In genomic region chr1:20634065-20634593, GRCh38 we compare ENCODE assay signal across 8 cellular contexts. TPM values are rescaled to one million over a fixed set of nuclear protein-coding genes. Genes with fewer than 3 reads are reported as not detected.
DNase-seq lines count a peak whose midpoint lies in the region; ATAC-seq and TF ChIP-seq lines count a peak whose summit lies in the region.

No MANE protein-coding gene starts in this region.

- WGBS in HUES64: 2% methylated on average over 11 of the region's 11 CpGs
- WGBS in right lobe of liver (ENCODE audit: insufficient coverage, low coverage, low lambda C conversion rate, missing lambda C conversion rate): 0% methylated on average over 11 of the region's 11 CpGs
- WGBS in upper lobe of left lung, 2 donors: 2 to 3% methylated on average over 11 of the region's 11 CpGs

- H3K9ac ChIP-seq in HUES64 (ENCODE audit: low read depth, low read length): peak overlapping the region; percentile 62

- intact Hi-C loops in right lobe of liver (cut with DNase I): no loop called here

- no peak for TF ChIP-seq CTCF in BJ (IDR thresholded peaks at IDR 0.05; ENCODE audit: insufficient read depth, low read depth, low read length)
- TF ChIP-seq CTCF in right lobe of liver (IDR thresholded peaks at IDR 0.05): no peak
- no peak for TF ChIP-seq CTCF in upper lobe of left lung (IDR thresholded peaks at IDR 0.05)

- H3K27me3 ChIP-seq in BJ (ENCODE audit: control insufficient read depth, insufficient read depth, low read length) (no peaks in the 10 kb centered on the region), HUES64 (ENCODE audit: insufficient read depth, low read length) (no peaks in the 10 kb centered on the region), right lobe of liver (no peaks in the 10 kb centered on the region), upper lobe of left lung (no peaks in the 10 kb centered on the region)

- TF ChIP-seq EP300 in upper lobe of left lung (IDR thresholded peaks at IDR 0.05): no peak

- H3K36me3 ChIP-seq in BJ (ENCODE audit: control insufficient read depth, insufficient read depth, low read length): peaks cover 13% of the 10 kb centered on the region
- H3K36me3 ChIP-seq in HUES64 (ENCODE audit: insufficient read depth, low read length): peaks cover 4% of the 10 kb centered on the region; the same call in 1 of the 2 replicates
- peaks cover 0 to 25% (median 6%) of the 10 kb centered on the region in 4 donors for H3K36me3 ChIP-seq in right lobe of liver
- peaks cover 14 to 22% (median 19%) of the 10 kb centered on the region in 4 donors for H3K36me3 ChIP-seq in upper lobe of left lung

- H3K9me3 ChIP-seq in HUES64 (ENCODE audit: insufficient read depth, low read depth, low read length) (peaks cover 3% of the 10 kb centered on the region; the same call in 1 of the 2 replicates), right lobe of liver (no peaks in the 10 kb centered on the region), upper lobe of left lung (no peaks in the 10 kb centered on the region)

- ATAC-seq in right lobe of liver (no peak), upper lobe of left lung (ENCODE audit: low FRiP score in 2 of 2) (no peak), HG03097 (IDR thresholded peaks at IDR 0.05; ENCODE audit: low FRiP score, unreplicated experiment) (no peak), HG03442 (IDR thresholded peaks at IDR 0.05; ENCODE audit: unreplicated experiment) (no peak)

- POLR2A ChIA-PET in BJ (lab: Charles Lee): interaction anchor here (0.6 to 0.7 kb wide), 3 partner anchors 31 to 152 kb away, joined by 3 to 15 read pairs (median 4); no protein-coding TSS in a partner anchor

- H3K4me3 ChIP-seq in BJ (ENCODE audit: low read depth, low read length) (peak overlapping the region; percentile 87), HUES64 (ENCODE audit: low read length) (peak overlapping the region; percentile 61), right lobe of liver (peak overlapping the region; percentile 80 to 89 (median 88)), upper lobe of left lung (peak overlapping the region; percentile 85 to 98 (median 96))

- H3K4me1 ChIP-seq in HUES64 (ENCODE audit: insufficient read depth, low read length) (0 out of 2 replicates have a peak, but pooled peaks cover 4% of the 10 kb centered on the region), right lobe of liver (peaks cover 0 to 19% (median 9%) of the 10 kb centered on the region in 4 donors), upper lobe of left lung (peaks cover 12 to 17% (median 14%) of the 10 kb centered on the region in 4 donors)

- CTCF ChIA-PET in BJ (lab: Yijun Ruan, JAX): interaction anchor here (0.6 to 8.0 kb wide), 28 partner anchors 8 to 121 kb away, joined by 3 to 125 read pairs (median 6); partner anchors contain the start of gene CDA

- DNase-seq in BJ (ENCODE audit: low read depth) (no peak), right lobe of liver (peak in 1 of 3 donors; percentile 12), upper lobe of left lung (no peak), NCI-H748 treated with DMSO at 0.1 percent for 48 hours (lab: John Stamatoyannopoulos, UW) (no peak)

- TF ChIP-seq POLR2A in right lobe of liver (IDR thresholded peaks at IDR 0.05) (no peak), upper lobe of left lung (IDR thresholded peaks at IDR 0.05) (no peak)

- peak overlapping the region; percentile 53; the same call in 1 of the 2 replicates for H3K27ac ChIP-seq in HUES64 (ENCODE audit: low read depth, low read length)
- H3K27ac ChIP-seq in angular gyrus (ENCODE audit: low read depth, low read length): peak overlapping the region; percentile 90
- H3K27ac ChIP-seq in right lobe of liver: peak overlapping the region; percentile 86 to 97 (median 96)
- H3K27ac ChIP-seq in upper lobe of left lung: peak overlapping the region; percentile 91 to 97 (median 95)

RNA-seq across cellular contexts. Expression of gene PINK1, which starts 0.9 kb away (rescaled TPM):
- 65.8 and 89.2 TPM in 2 replicates for polyA plus RNA-seq in BJ (2011; rRNA removed)
- polyA minus RNA-seq in BJ (2011; rRNA and poly(A)+ RNA removed): 28.3 and 38.9 TPM in 2 replicates
- polyA plus RNA-seq in HUES64 (2013, experiment 1 of 2): 20.5 TPM
- 20.7 TPM for polyA plus RNA-seq in HUES64 (2013, experiment 2 of 2)
- total RNA-seq in right lobe of liver (10 to 100 TPM; 67.3 to 94.1 (median 83.0) TPM), upper lobe of left lung (100 to 1,000 TPM in 2 of 6 donors, 10 to 100 TPM in 4; 62.8 to 118 (median 86.2) TPM)

RNA-seq across cellular contexts. Expression of gene DDOST, which starts 27.0 kb away (rescaled TPM):
- 581 and 587 TPM in 2 replicates for polyA plus RNA-seq in BJ (2011; rRNA removed)
- polyA minus RNA-seq in BJ (2011; rRNA and poly(A)+ RNA removed): 117 and 173 TPM in 2 replicates
- polyA plus RNA-seq in HUES64 (2013, experiment 1 of 2): 157 TPM
- polyA plus RNA-seq in HUES64 (2013, experiment 2 of 2): 157 TPM
- total RNA-seq in right lobe of liver (100 to 1,000 TPM in 3 of 6 experiments, 10 to 100 TPM in 3; 53.0 to 132 (median 100) TPM), upper lobe of left lung (100 to 1,000 TPM in 4 of 6 donors, 10 to 100 TPM in 2; 54.5 to 212 (median 141) TPM)

RNA-seq across cellular contexts. Expression of gene CDA, which starts 45.2 kb away (rescaled TPM):
- polyA plus RNA-seq in BJ (2011; rRNA removed): 7.0 and 7.5 TPM in 2 replicates
- polyA minus RNA-seq in BJ (2011; rRNA and poly(A)+ RNA removed): 6.3 and 9.8 TPM in 2 replicates
- 15.9 TPM for polyA plus RNA-seq in HUES64 (2013, experiment 1 of 2)
- 19.8 TPM for polyA plus RNA-seq in HUES64 (2013, experiment 2 of 2)
- total RNA-seq in right lobe of liver (10 to 100 TPM; 12.6 to 33.8 (median 24.5) TPM), upper lobe of left lung (1 to 10 TPM in 5 of 6 donors, not detected in 1; 2.6 to 9.3 (median 3.0) TPM)
